21 cellular contexts compared by ENCODE assay signal in genomic region chr2:205596581-205596980, GRCh38.
DNase-seq lines count a peak whose midpoint lies in the region; ATAC-seq and TF ChIP-seq lines count a peak whose summit lies in the region.
"Had no signal": no experiment of that assay in that cellular context is flagged by ENCODE, and none has a peak within 500 bp of the region (broad histone marks: within the 10 kb centered on the region; RNA-seq: fewer than 3 reads in every experiment).

No MANE protein-coding gene starts in this region.

- TF ChIP-seq CTCF in GM23338 (conservative IDR thresholded peaks at IDR 0.05; ENCODE audit: low read depth in 2 of 2), result peak in 1 of 2 experiments; percentile 49; a peak in 2 of 4 replicates
- TF ChIP-seq CTCF in Loucy (conservative IDR thresholded peaks at IDR 0.05; ENCODE audit: low read length), result peak; percentile 38
- 0 out of 2 replicates have a peak, but pooled peaks have one; percentile 4 for TF ChIP-seq CTCF in Panc1 (IDR thresholded peaks at IDR 0.05)
- TF ChIP-seq CTCF in foreskin keratinocyte (conservative IDR thresholded peaks at IDR 0.05), result peak; percentile 30
- TF ChIP-seq CTCF in GM13977 (IDR thresholded peaks at IDR 0.05; ENCODE audit: extremely low read depth, insufficient read depth, missing control alignments), result no peak

- no peak overlapping the region for H3K4me3 Mint-ChIP-seq in GM23338
- H3K4me3 Mint-ChIP-seq: B cell; CD4-positive, CD25-positive, alpha-beta regulatory T cell; CD8-positive, alpha-beta memory T cell; H9; IgD-negative memory B cell had no signal

- H3K27ac ChIP-seq in GM23338 (ENCODE audit: low read depth), result no peak overlapping the region
- H3K27ac ChIP-seq in Panc1 (ENCODE audit: low read length), result no peak overlapping the region
- no peak overlapping the region for H3K27ac ChIP-seq in foreskin keratinocyte
- H3K27ac ChIP-seq: BLaER1 treated with 17β-estradiol and CSF1 and Interleukin-3, amounts not matched to agents 10 nM and 100 nM had no signal

- H3K27me3 Mint-ChIP-seq in GM23338 (ENCODE audit: insufficient read depth, low read depth, poor library complexity), result peaks cover 3% of the 10 kb centered on the region
- H3K27me3 Mint-ChIP-seq: CD4-positive, CD25-positive, alpha-beta regulatory T cell had no signal

- H3K79me2 ChIP-seq in GM23338 (replicated peaks; ENCODE audit: insufficient read depth), result no peaks in the 10 kb centered on the region
- no peaks in the 10 kb centered on the region for H3K79me2 ChIP-seq in Loucy (ENCODE audit: insufficient read depth, low read length)

- no peak overlapping the region for H3K9ac ChIP-seq in Loucy (ENCODE audit: low read depth, low read length, poor library complexity, severe bottlenecking)
- H3K9ac ChIP-seq: BLaER1 treated with 17β-estradiol and CSF1 and Interleukin-3, amounts not matched to agents 10 nM and 100 nM had no signal

- no peaks in the 10 kb centered on the region for H3K4me1 Mint-ChIP-seq in GM23338
- H3K4me1 Mint-ChIP-seq: B cell; CD4-positive, CD25-positive, alpha-beta regulatory T cell; CD8-positive, alpha-beta memory T cell; IgD-negative memory B cell had no signal

- no peaks in the 10 kb centered on the region for H3K36me3 Mint-ChIP-seq in GM23338 (ENCODE audit: low read depth)
- H3K36me3 Mint-ChIP-seq: CD4-positive, CD25-positive, alpha-beta regulatory T cell; CD8-positive, alpha-beta memory T cell had no signal

- H4K20me1 ChIP-seq in GM23338 (replicated peaks; ENCODE audit: insufficient read depth), result no peaks in the 10 kb centered on the region
- no peaks in the 10 kb centered on the region for H4K20me1 ChIP-seq in Loucy (ENCODE audit: insufficient read depth, low read length, poor library complexity, severe bottlenecking)
- H4K20me1 ChIP-seq: BLaER1 treated with 17β-estradiol and CSF1 and Interleukin-3, amounts not matched to agents 10 nM and 100 nM had no signal

- ATAC-seq in GM23338 (no peak), Panc1 (no peak), foreskin keratinocyte (no peak), HG02852 (IDR thresholded peaks at IDR 0.05; ENCODE audit: unreplicated experiment) (no peak)

- H3F3A ChIP-seq in GM23338 (replicated peaks; ENCODE audit: low read depth) (no peaks in the 10 kb centered on the region), Loucy (ENCODE audit: low read depth) (no peaks in the 10 kb centered on the region)

- in situ Hi-C loops in Panc1 (cut with HindIII; ENCODE audit: low pct_unique_long_range_greater_than_20kb, low sequenced_read_pairs) (no loop called here), GM13977 (cut with MboI; ENCODE audit: low pct_unique_long_range_greater_than_20kb, low sequenced_read_pairs, unreplicated experiment) (no loop called here)

- DNase-seq in GM23338 (ENCODE audit: low spot score), result peak; percentile 15
- DNase-seq in Panc1 (ENCODE audit: low read depth, low spot score), result no peak
- DNase-seq in foreskin keratinocyte, result no peak
- no peak for DNase-seq in GM13977 (ENCODE audit: low spot score)
- no peak for DNase-seq in NCI-H1436 treated with DMSO at 0.1 percent for 48 hours (lab: John Stamatoyannopoulos, UW)
- DNase-seq: CD4-positive, CD25-positive, alpha-beta regulatory T cell; CD8-positive, alpha-beta memory T cell; COR-L47; DMS 273 treated with DMSO at 0.1 percent for 48 hours; DMS53; DND-41; EL; GOT3; H9; Kasumi-1; KG1 had no signal

- no peak overlapping the region for H3K27ac Mint-ChIP-seq in GM23338
- H3K27ac Mint-ChIP-seq: B cell; CD4-positive, CD25-positive, alpha-beta regulatory T cell; CD8-positive, alpha-beta memory T cell; H9; IgD-negative memory B cell had no signal

- H3K4me2 ChIP-seq in GM23338 (no peak overlapping the region), Loucy (ENCODE audit: low read depth, low read length, poor library complexity, severe bottlenecking) (no peak overlapping the region)
- H3K4me2 ChIP-seq: BLaER1 treated with 17β-estradiol and CSF1 and Interleukin-3, amounts not matched to agents 10 nM and 100 nM had no signal

- no TSS peak for BruUV-seq in Panc1 (replicated peaks; lab: Mats Ljungman, UMichigan)

- intact Hi-C loops in Panc1 (cut with micrococcal nuclease; ENCODE audit: unreplicated experiment), result no loop called here

- CTCF ChIA-PET in Panc1 (lab: Charles Lee), result no interaction called here

- H3K9me3 Mint-ChIP-seq in GM23338, result no peaks in the 10 kb centered on the region
- H3K9me3 Mint-ChIP-seq: H9 had no signal

- no peaks in the 10 kb centered on the region for H3K36me3 ChIP-seq in GM23338 (ENCODE audit: insufficient read depth)
- H3K36me3 ChIP-seq in Loucy (ENCODE audit: insufficient read depth, low read length), result no peaks in the 10 kb centered on the region
- H3K36me3 ChIP-seq in Panc1 (ENCODE audit: control insufficient read depth, insufficient read depth, low read length), result no peaks in the 10 kb centered on the region
- H3K36me3 ChIP-seq: BLaER1 treated with 17β-estradiol and CSF1 and Interleukin-3, amounts not matched to agents 10 nM and 100 nM had no signal

- H3K4me1 ChIP-seq in GM23338 (ENCODE audit: insufficient read depth) (no peaks in the 10 kb centered on the region), Loucy (ENCODE audit: insufficient read depth, low read length, poor library complexity, severe bottlenecking) (no peaks in the 10 kb centered on the region), Panc1 (ENCODE audit: control insufficient read depth, insufficient read depth, low read length) (no peaks in the 10 kb centered on the region), foreskin keratinocyte (no peaks in the 10 kb centered on the region)
- H3K4me1 ChIP-seq: BLaER1 treated with 17β-estradiol and CSF1 and Interleukin-3, amounts not matched to agents 10 nM and 100 nM had no signal

- H3K4me3 ChIP-seq in GM23338 (no peak overlapping the region), Loucy (ENCODE audit: low read length, poor library complexity, severe bottlenecking) (no peak overlapping the region), Panc1 (ENCODE audit: low read depth in 2 of 2, low read length in 2 of 2) (no peak overlapping the region)
- H3K4me3 ChIP-seq: BLaER1 treated with 17β-estradiol and CSF1 and Interleukin-3, amounts not matched to agents 10 nM and 100 nM had no signal

- no peaks in the 10 kb centered on the region for H3K9me2 ChIP-seq in GM23338 (ENCODE audit: insufficient read depth)
- no peaks in the 10 kb centered on the region for H3K9me2 ChIP-seq in Loucy (replicated peaks; ENCODE audit: low read depth, low read length)

- no peaks in the 10 kb centered on the region for H3K27me3 ChIP-seq in GM23338 (ENCODE audit: insufficient read depth)
- H3K27me3 ChIP-seq in Loucy (ENCODE audit: insufficient read depth, low read length, poor library complexity, severe bottlenecking), result peaks cover 13% of the 10 kb centered on the region
- H3K27me3 ChIP-seq in Panc1 (ENCODE audit: control insufficient read depth, insufficient read depth, low read length), result no peaks in the 10 kb centered on the region
- H3K27me3 ChIP-seq in foreskin keratinocyte, result no peaks in the 10 kb centered on the region
- H3K27me3 ChIP-seq: BLaER1 treated with 17β-estradiol and CSF1 and Interleukin-3, amounts not matched to agents 10 nM and 100 nM had no signal

- H2AFZ ChIP-seq in GM23338 (no peak overlapping the region), Loucy (ENCODE audit: low read length) (no peak overlapping the region)

- H3K9me3 ChIP-seq in Loucy (ENCODE audit: insufficient read depth, low read depth, low read length), result no peaks in the 10 kb centered on the region
- H3K9me3 ChIP-seq in Panc1 (ENCODE audit: control insufficient read depth, insufficient read depth, low read depth, low read length), result no peaks in the 10 kb centered on the region

- POLR2A ChIA-PET in Panc1 (lab: Charles Lee), result interaction anchor here (0.7 kb wide), 1 partner anchor 934 kb away, joined by 4 read pairs; no protein-coding TSS in a partner anchor

TF ChIP-seq in GM23338, 12 proteins besides CTCF, POLR2A, EP300 and RAD21 (continues in another document):
- TF ChIP-seq JUNB (IDR thresholded peaks at IDR 0.05; ENCODE audit: unreplicated experiment), result no peak
- no peak for TF ChIP-seq EZH2 (IDR thresholded peaks at IDR 0.05; ENCODE audit: low read depth, unreplicated experiment)
- no peak for TF ChIP-seq ZNF114 (CRISPR knock-in tag; IDR thresholded peaks at IDR 0.05)
- no peak for TF ChIP-seq NANOG (IDR thresholded peaks at IDR 0.05; ENCODE audit: borderline replicate concordance)
- no peak for TF ChIP-seq ETS1 (IDR thresholded peaks at IDR 0.05)
- TF ChIP-seq ZNF331 (CRISPR knock-in tag; IDR thresholded peaks at IDR 0.05; ENCODE audit: low read depth), result no peak
- TF ChIP-seq STAT1 (IDR thresholded peaks at IDR 0.05; ENCODE audit: unreplicated experiment), result no peak
- TF ChIP-seq POLR2AphosphoS5 (IDR thresholded peaks at IDR 0.05; ENCODE audit: low read depth), result no peak
- TF ChIP-seq EZH2phosphoT487 (IDR thresholded peaks at IDR 0.05; ENCODE audit: unreplicated experiment), result no peak
